Comparison of ENCODE assay signal across 1 cellular context in the genomic region with DNA sequence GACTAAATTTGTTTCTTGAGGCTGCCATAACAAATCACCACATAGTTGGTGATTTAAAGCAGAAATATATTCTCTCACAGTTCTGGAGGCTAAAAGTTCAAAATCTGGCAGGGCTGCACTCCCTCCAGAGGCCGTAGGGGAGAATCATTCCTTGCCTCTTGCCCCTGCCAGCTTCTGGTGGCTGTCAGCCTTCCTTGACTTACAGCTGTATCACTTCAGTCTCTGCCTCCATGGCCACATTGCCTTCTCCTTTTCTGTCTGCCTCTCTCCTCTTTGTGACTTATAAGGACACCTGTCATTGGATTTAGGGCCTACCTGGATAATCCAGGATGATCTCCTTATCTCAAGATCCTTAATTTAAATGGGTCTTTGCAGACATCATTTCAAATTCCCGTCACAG.
TF ChIP-seq lines count a peak whose summit lies in the region.

No MANE protein-coding gene starts in this region.

TF ChIP-seq in GM12878, 131 proteins besides CTCF, POLR2A, EP300 and RAD21:
- TF ChIP-seq KAT2A (conservative IDR thresholded peaks at IDR 0.05; ENCODE audit: control insufficient read depth, low read depth, low read length) (no peak), NFYA (IDR thresholded peaks at IDR 0.05; ENCODE audit: borderline replicate concordance, low read depth, low read length) (no peak), EGR1 (IDR thresholded peaks at IDR 0.05; ENCODE audit: borderline replicate concordance in 1 of 2, low read depth in 2 of 2, low read length in 2 of 2) (no peak), YBX1 (IDR thresholded peaks at IDR 0.05) (no peak), CHD1 (IDR thresholded peaks at IDR 0.05; ENCODE audit: low read depth, low read length) (no peak), MXI1 (IDR thresholded peaks at IDR 0.05; ENCODE audit: low read depth, low read length) (no peak), MYC (IDR thresholded peaks at IDR 0.05; ENCODE audit: insufficient read depth, insufficient read length, insufficient replicate concordance, low read length, severe bottlenecking) (no peak), BCLAF1 (IDR thresholded peaks at IDR 0.05) (no peak), IKZF1 (conservative IDR thresholded peaks at IDR 0.05) (no peak), MTA3 (IDR thresholded peaks at IDR 0.05; ENCODE audit: borderline replicate concordance, low read length) (no peak), CREB1 (IDR thresholded peaks at IDR 0.05; ENCODE audit: low read depth) (no peak), ZBTB4 (CRISPR knock-in tag; IDR thresholded peaks at IDR 0.05) (no peak), STAT1 (conservative IDR thresholded peaks at IDR 0.05) (no peak)
- TF ChIP-seq, protein P1, sequence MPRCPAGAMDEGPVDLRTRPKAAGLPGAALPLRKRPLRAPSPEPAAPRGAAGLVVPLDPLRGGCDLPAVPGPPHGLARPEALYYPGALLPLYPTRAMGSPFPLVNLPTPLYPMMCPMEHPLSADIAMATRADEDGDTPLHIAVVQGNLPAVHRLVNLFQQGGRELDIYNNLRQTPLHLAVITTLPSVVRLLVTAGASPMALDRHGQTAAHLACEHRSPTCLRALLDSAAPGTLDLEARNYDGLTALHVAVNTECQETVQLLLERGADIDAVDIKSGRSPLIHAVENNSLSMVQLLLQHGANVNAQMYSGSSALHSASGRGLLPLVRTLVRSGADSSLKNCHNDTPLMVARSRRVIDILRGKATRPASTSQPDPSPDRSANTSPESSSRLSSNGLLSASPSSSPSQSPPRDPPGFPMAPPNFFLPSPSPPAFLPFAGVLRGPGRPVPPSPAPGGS (IDR thresholded peaks at IDR 0.05; ENCODE audit: borderline replicate concordance, insufficient read depth, low read depth, low read length, poor library complexity, severe bottlenecking) = no peak
TF ChIP-seq in GM12878: peak in this region for 0.
